Comparison of ENCODE assay signal across 19 cellular contexts in genomic region chr4:36758312-36758690, GRCh38.
A peak's percentile ranks its signal among the peaks of the same experiment; 100 is the strongest.
DNase-seq lines count a peak whose midpoint lies in the region; TF ChIP-seq lines count a peak whose summit lies in the region.
"Had no signal": no experiment of that assay in that cellular context is flagged by ENCODE, and none has a peak within 500 bp of the region (broad histone marks: within the 10 kb centered on the region; RNA-seq: fewer than 3 reads in every experiment).

No MANE protein-coding gene starts in this region.

- H3K36me3 ChIP-seq in HUES6 (ENCODE audit: control insufficient read depth, insufficient read depth, low read length) (no peaks in the 10 kb centered on the region), ascending aorta (no peaks in the 10 kb centered on the region)

- intact Hi-C loops in ascending aorta (cut with DNase I): no loop called here

- H3K4me1 ChIP-seq in HUES6 (ENCODE audit: control insufficient read depth, insufficient read depth, low read length) (peaks cover 40% of the 10 kb centered on the region), ascending aorta (no peaks in the 10 kb centered on the region)

- H3K4me3 Mint-ChIP-seq in glutamatergic neuron (ENCODE audit: unreplicated experiment): peak overlapping the region; percentile 5
- H3K4me3 Mint-ChIP-seq: CD8-positive, alpha-beta memory T cell; HFFc6; IgD-negative memory B cell had no signal

- H3K27ac Mint-ChIP-seq in glutamatergic neuron (ENCODE audit: unreplicated experiment): no peak overlapping the region
- H3K27ac Mint-ChIP-seq: CD8-positive, alpha-beta memory T cell; HFFc6; IgD-negative memory B cell had no signal

- H3K27ac ChIP-seq in HUES6 (ENCODE audit: low read depth, low read length) (peak overlapping the region; percentile 52; the same call in 1 of the 2 replicates), ascending aorta (no peak overlapping the region)
- H3K27ac ChIP-seq: PC-9 had no signal

- peaks cover 12% of the 10 kb centered on the region for H3K4me1 Mint-ChIP-seq in glutamatergic neuron (ENCODE audit: low read depth, unreplicated experiment)
- H3K4me1 Mint-ChIP-seq: CD8-positive, alpha-beta memory T cell; IgD-negative memory B cell had no signal

- no peaks in the 10 kb centered on the region for H3K9me3 ChIP-seq in HUES6 (ENCODE audit: control insufficient read depth, insufficient read depth, low read depth, low read length)
- H3K9me3 ChIP-seq in ascending aorta: no peaks in the 10 kb centered on the region

- H3K4me3 ChIP-seq in HUES6 (ENCODE audit: low read depth, low read length) (peak overlapping the region; percentile 19), ascending aorta (no peak overlapping the region)
- H3K4me3 ChIP-seq: PC-9 had no signal

- H3K9me3 Mint-ChIP-seq in glutamatergic neuron (ENCODE audit: unreplicated experiment): no peaks in the 10 kb centered on the region

- H3K9ac ChIP-seq in HUES6 (ENCODE audit: low read length): peak overlapping the region; percentile 55

- no peaks in the 10 kb centered on the region for H3K27me3 Mint-ChIP-seq in glutamatergic neuron (ENCODE audit: unreplicated experiment)
- H3K27me3 Mint-ChIP-seq: CD8-positive, alpha-beta memory T cell had no signal

- H3K27me3 ChIP-seq in HUES6 (ENCODE audit: control insufficient read depth, insufficient read depth, low read length): peaks cover 3% of the 10 kb centered on the region; the same call in 1 of the 2 replicates
- H3K27me3 ChIP-seq in ascending aorta: no peaks in the 10 kb centered on the region

- no peak for TF ChIP-seq CTCF in glutamatergic neuron (IDR thresholded peaks at IDR 0.05; ENCODE audit: partially characterized antibody, unreplicated experiment)
- no peak for TF ChIP-seq CTCF in ascending aorta (IDR thresholded peaks at IDR 0.05)

- DNase-seq in astrocyte of the hippocampus (ENCODE audit: low read depth, low spot score): peak; percentile 4
- DNase-seq in glutamatergic neuron: no peak
- no peak for DNase-seq in NCI-H2029 treated with DMSO at 0.1 percent for 48 hours (lab: John Stamatoyannopoulos, UW)
- DNase-seq in HK-2 (ENCODE audit: unreplicated experiment): no peak
- no peak for DNase-seq in ascending aorta (ENCODE audit: low spot score in 2 of 2)
- no peak for DNase-seq in NOMO-1 (lab: John Stamatoyannopoulos, UW; ENCODE audit: unreplicated experiment in 2 of 2)
- DNase-seq: ACHN; C1 segment of cervical spinal cord; CD8-positive, alpha-beta memory T cell; HFFc6; MM.1S; NCI-H1092; NCI-H146; NCI-H2081 treated with DMSO at 0.1 percent for 48 hours; NCI-H510A; NCI-H774; PC-9 had no signal

- no peaks in the 10 kb centered on the region for H3K36me3 Mint-ChIP-seq in glutamatergic neuron (ENCODE audit: unreplicated experiment)
- H3K36me3 Mint-ChIP-seq: CD8-positive, alpha-beta memory T cell; IgD-negative memory B cell had no signal
